Comparison of ENCODE assay signal across 26 cellular contexts in genomic region chr12:59134750-59135149, GRCh38.
"Had no signal": no experiment of that assay in that cellular context is flagged by ENCODE, and none has a peak within 500 bp of the region (broad histone marks: within the 10 kb centered on the region; RNA-seq: fewer than 3 reads in every experiment).

No MANE protein-coding gene starts in this region.

- DNase-seq: activated CD4-positive, alpha-beta memory T cell treated with anti-CD3 and anti-CD28 coated beads for 36 hours; activated CD4-positive, alpha-beta T cell treated with anti-CD3 and anti-CD28 coated beads for 36 hours; activated CD4-positive, alpha-beta T cell treated with anti-CD3 and anti-CD28 coated beads, Interleukin-2, amount 10 ng/mL, durations not matched to agents 24 days and 14 days; activated CD4-positive, CD25-positive, alpha-beta regulatory T cell; activated CD4-positive, CD25-positive, alpha-beta regulatory T cell treated with anti-CD3 and anti-CD28 coated beads, Interleukin-2, amount 50 U/mL, for 72 hours; activated CD8-positive, alpha-beta memory T cell treated with anti-CD3 and anti-CD28 coated beads, Interleukin-2, amount 10 ng/mL, durations not matched to agents 7 days and 5 days; activated CD8-positive, alpha-beta memory T cell treated with anti-CD3 and anti-CD28 coated beads, Interleukin-2, amount 50 U/mL, for 4 hours; activated CD8-positive, alpha-beta T cell treated with anti-CD3 and anti-CD28 coated beads, Interleukin-2, amount 10 ng/mL, durations not matched to agents 7 days and 5 days; activated effector memory CD4-positive, alpha-beta T cell treated with anti-CD3 and anti-CD28 coated beads, Interleukin-2, amount 50 U/mL, for 16 hours; activated naive CD4-positive, alpha-beta T cell treated with anti-CD3 and anti-CD28 coated beads for 36 hours; activated naive CD8-positive, alpha-beta T cell treated with anti-CD3 and anti-CD28 coated beads, Interleukin-2, amount 10 ng/mL, durations not matched to agents 7 days and 5 days; activated T-cell treated with anti-CD3 and anti-CD28 coated beads, Interleukin-2, amount 50 U/mL, for 1 hour; activated T-cell treated with anti-CD3 and anti-CD28 coated beads, Interleukin-2, amount 50 U/mL, for 48 hours; anterior cingulate cortex; brain microvascular endothelial cell; dermis blood vessel endothelial cell; effector CD4-positive, alpha-beta T cell; effector memory CD8-positive, alpha-beta T cell; erythroblast; foreskin melanocyte; T-helper 2 cell had no signal

- H3K36me3 ChIP-seq: brain microvascular endothelial cell, esophagus muscularis mucosa, gastroesophageal sphincter had no signal

- H3K4me3 ChIP-seq: coronary artery, esophagus muscularis mucosa, gastroesophageal sphincter had no signal

- ATAC-seq: activated CD4-positive, alpha-beta T cell treated with anti-CD3 and anti-CD28 coated beads for 36 hours; activated CD8-positive, alpha-beta memory T cell treated with anti-CD3 and anti-CD28 coated beads, Interleukin-2, amount 10 ng/mL, durations not matched to agents 7 days and 5 days; activated CD8-positive, alpha-beta T cell treated with anti-CD3 and anti-CD28 coated beads, Interleukin-2, amount 10 ng/mL, durations not matched to agents 7 days and 5 days; effector memory CD8-positive, alpha-beta T cell; gastroesophageal sphincter had no signal

- H3K27ac ChIP-seq: brain microvascular endothelial cell, coronary artery, esophagus muscularis mucosa, gastroesophageal sphincter had no signal

- H3K27me3 ChIP-seq: brain microvascular endothelial cell, esophagus muscularis mucosa, gastroesophageal sphincter had no signal

- FAIRE-seq: astrocyte, bronchial epithelial cell had no signal

- H3K9me3 ChIP-seq: esophagus muscularis mucosa, gastroesophageal sphincter had no signal
